Comparison of ENCODE assay signal across 22 cellular contexts in genomic region chr3:155941354-155941753, GRCh38.
"Had no signal": no experiment of that assay in that cellular context is flagged by ENCODE, and none has a peak within 500 bp of the region (broad histone marks: within the 10 kb centered on the region; RNA-seq: fewer than 3 reads in every experiment).

No MANE protein-coding gene starts in this region.

- H3K4me3 ChIP-seq: esophagus squamous epithelium, gastroesophageal sphincter, left ventricle myocardium inferior, lower lobe of right lung, neural progenitor cell, ovary, smooth muscle cell, tibial artery, upper lobe of left lung, uterus had no signal

- H3K27ac ChIP-seq: esophagus squamous epithelium, gastroesophageal sphincter, left ventricle myocardium inferior, lower lobe of right lung, neural progenitor cell, ovary, tibial artery, upper lobe of left lung, uterus had no signal

- H3K27ac Mint-ChIP-seq: memory B cell; mesothelial cell of epicardium; natural killer cell; neural progenitor cell; stimulated activated naive CD8-positive, alpha-beta T cell treated with anti-CD3 and anti-CD28 coated beads, Interleukin-15, Interleukin-2, amounts not matched to agents 100 ng/mL and 50 ng/mL, for 24 hours had no signal

- H3K9ac ChIP-seq: neural progenitor cell had no signal

- DNase-seq: dermis blood vessel endothelial cell; esophagus squamous epithelium; foreskin fibroblast; immature natural killer cell; left cardiac atrium; left ventricle myocardium inferior; lower lobe of right lung; natural killer cell; nucleus accumbens; ovary; right cardiac atrium; stimulated activated CD4-positive, alpha-beta T cell treated with anti-CD3 and anti-CD28 coated beads, Interleukin-2, amount 100 ng/mL, for 48 hours; tibial artery; uterus had no signal

- ATAC-seq: gastroesophageal sphincter, left cardiac atrium, lower lobe of right lung, natural killer cell, right cardiac atrium had no signal

- H3K27me3 ChIP-seq: esophagus squamous epithelium, gastroesophageal sphincter, neural progenitor cell, ovary, tibial artery, upper lobe of left lung, uterus had no signal

- H3K4me3 Mint-ChIP-seq: immature natural killer cell; memory B cell; mesothelial cell of epicardium; natural killer cell; neural progenitor cell; stimulated activated naive CD8-positive, alpha-beta T cell treated with anti-CD3 and anti-CD28 coated beads, Interleukin-15, Interleukin-2, amounts not matched to agents 100 ng/mL and 50 ng/mL, for 24 hours had no signal

- H3K4me2 ChIP-seq: neural progenitor cell, smooth muscle cell had no signal

- FAIRE-seq: keratinocyte had no signal

- H3K27me3 Mint-ChIP-seq: memory B cell; stimulated activated naive CD8-positive, alpha-beta T cell treated with anti-CD3 and anti-CD28 coated beads, Interleukin-15, Interleukin-2, amounts not matched to agents 100 ng/mL and 50 ng/mL, for 24 hours had no signal

- H3K4me1 Mint-ChIP-seq: immature natural killer cell, memory B cell, mesothelial cell of epicardium, natural killer cell, neural progenitor cell had no signal

- H3K4me1 ChIP-seq: esophagus squamous epithelium, gastroesophageal sphincter, left ventricle myocardium inferior, lower lobe of right lung, neural progenitor cell, upper lobe of left lung, uterus had no signal

- H2AFZ ChIP-seq: neural progenitor cell had no signal

- H3K9me3 Mint-ChIP-seq: immature natural killer cell; memory B cell; natural killer cell; neural progenitor cell; stimulated activated naive CD8-positive, alpha-beta T cell treated with anti-CD3 and anti-CD28 coated beads, Interleukin-15, Interleukin-2, amounts not matched to agents 100 ng/mL and 50 ng/mL, for 24 hours had no signal

- H3K36me3 ChIP-seq: ovary, uterus had no signal

- H3K9me3 ChIP-seq: esophagus squamous epithelium, gastroesophageal sphincter, left ventricle myocardium inferior, lower lobe of right lung, ovary, tibial artery, upper lobe of left lung, uterus had no signal
